27 cellular contexts compared by ENCODE assay signal in genomic region chr16:89385712-89386111, GRCh38.
DNase-seq lines count a peak whose midpoint lies in the region; ATAC-seq, FAIRE-seq and TF ChIP-seq lines count a peak whose summit lies in the region.
"Had no signal": no experiment of that assay in that cellular context is flagged by ENCODE, and none has a peak within 500 bp of the region (broad histone marks: within the 10 kb centered on the region; RNA-seq: fewer than 3 reads in every experiment).

No MANE protein-coding gene starts in this region.

- H3K36me3 ChIP-seq in kidney (ENCODE audit: control insufficient read depth in 1 of 2, insufficient read depth in 2 of 2, low read length in 2 of 2) = no peaks in the 10 kb centered on the region
- H3K36me3 ChIP-seq: ascending aorta, cardiac muscle cell had no signal

- H3K4me3 ChIP-seq in kidney (ENCODE audit: low read length in 2 of 2) = no peak overlapping the region
- H3K4me3 ChIP-seq: ascending aorta, cardiac muscle cell, SJSA1, testis had no signal

- H3K9me3 Mint-ChIP-seq in WTC11 = no peaks in the 10 kb centered on the region
- H3K9me3 Mint-ChIP-seq in activated CD4-positive, alpha-beta T cell treated with anti-CD3 and anti-CD28 coated beads, Interleukin-2, amount 10 ng/mL, durations not matched to agents 24 days and 14 days = no peaks in the 10 kb centered on the region
- H3K9me3 Mint-ChIP-seq: activated B cell treated with CpG ODN at 0.5 μM for 24 hours; activated T-helper 2 cell treated with anti-CD3 and anti-CD28 coated beads, Interferon-gamma antibody, Interleukin-2, Interleukin-4, amounts not matched to agents 10 μg/mL and 5 μg/mL and 100 μg/mL, durations not matched to agents 14 hours and 24 hours and 36 hours had no signal

- H3K4me3 Mint-ChIP-seq in WTC11 = no peak overlapping the region
- H3K4me3 Mint-ChIP-seq in activated CD4-positive, alpha-beta T cell treated with anti-CD3 and anti-CD28 coated beads, Interleukin-2, amount 10 ng/mL, durations not matched to agents 24 days and 14 days = no peak overlapping the region
- H3K4me3 Mint-ChIP-seq: activated B cell treated with CpG ODN at 0.5 μM for 24 hours had no signal

- POLR2A ChIA-PET in WTC11 (lab: Charles Lee) = no interaction called here

- no peak for ATAC-seq in left ventricle myocardium superior
- ATAC-seq in WTC11 = no peak
- ATAC-seq in GM18861 (IDR thresholded peaks at IDR 0.05; ENCODE audit: unreplicated experiment) = no peak
- ATAC-seq: effector memory CD8-positive, alpha-beta T cell; left colon; stimulated activated naive CD8-positive, alpha-beta T cell treated with anti-CD3 and anti-CD28 coated beads, Interleukin-15, Interleukin-2, amounts not matched to agents 100 U/mL and 50 U/mL, for 24 hours had no signal

- H3K4me1 ChIP-seq in kidney (ENCODE audit: control insufficient read depth in 1 of 2, insufficient read depth in 1 of 2, low read depth in 1 of 2, low read length in 2 of 2) = peaks cover 20 to 26% of the 10 kb centered on the region in 2 donors

- peak overlapping the region; percentile 91 for H3K27ac Mint-ChIP-seq in WTC11
- no peak overlapping the region for H3K27ac Mint-ChIP-seq in activated CD4-positive, alpha-beta T cell treated with anti-CD3 and anti-CD28 coated beads, Interleukin-2, amount 10 ng/mL, durations not matched to agents 24 days and 14 days
- H3K27ac Mint-ChIP-seq: activated B cell treated with CpG ODN at 0.5 μM for 24 hours; activated T-helper 2 cell treated with anti-CD3 and anti-CD28 coated beads, Interferon-gamma antibody, Interleukin-2, Interleukin-4, amounts not matched to agents 10 μg/mL and 5 μg/mL and 100 μg/mL, durations not matched to agents 14 hours and 24 hours and 36 hours had no signal

- TF ChIP-seq CTCF in WTC11 (IDR thresholded peaks at IDR 0.05) = no peak
- TF ChIP-seq CTCF in kidney (IDR thresholded peaks at IDR 0.05; ENCODE audit: borderline replicate concordance, extremely low read depth, insufficient read depth) = no peak

- no peaks in the 10 kb centered on the region for H3K9me3 ChIP-seq in kidney (ENCODE audit: control insufficient read depth in 1 of 2, low read length in 2 of 2)
- H3K9me3 ChIP-seq: ascending aorta, Caco-2, SJSA1, testis had no signal

- no peak for FAIRE-seq in kidney (lab: Jason Lieb, UNC)
- FAIRE-seq: urothelium cell line had no signal

- H3K4me1 Mint-ChIP-seq in WTC11 = peaks cover 65% of the 10 kb centered on the region
- H3K4me1 Mint-ChIP-seq in activated CD4-positive, alpha-beta T cell treated with anti-CD3 and anti-CD28 coated beads, Interleukin-2, amount 10 ng/mL, durations not matched to agents 24 days and 14 days = peaks cover 55% of the 10 kb centered on the region

- CTCF ChIA-PET in WTC11 (lab: Charles Lee) = interaction anchor here (1.3 kb wide), 1 partner anchor 77 kb away, joined by 3 read pairs; no protein-coding TSS in a partner anchor

- intact Hi-C loops in left ventricle myocardium superior (cut with micrococcal nuclease) (no loop called here), cardiac septum (cut with DNase I) (no loop called here), kidney (cut with DNase I) (no loop called here)
- intact Hi-C loops in activated CD4-positive, alpha-beta T cell treated with anti-CD3 and anti-CD28 coated beads, Interleukin-2, amount 10 ng/mL, durations not matched to agents 24 days and 14 days (cut with micrococcal nuclease) = no loop called here

- H3K27me3 Mint-ChIP-seq in WTC11 (ENCODE audit: low read depth) = no peaks in the 10 kb centered on the region
- H3K27me3 Mint-ChIP-seq in activated CD4-positive, alpha-beta T cell treated with anti-CD3 and anti-CD28 coated beads, Interleukin-2, amount 10 ng/mL, durations not matched to agents 24 days and 14 days = no peaks in the 10 kb centered on the region
- H3K27me3 Mint-ChIP-seq: activated B cell treated with CpG ODN at 0.5 μM for 24 hours; effector memory CD8-positive, alpha-beta T cell had no signal

- no peak overlapping the region for H3K9ac ChIP-seq in kidney (ENCODE audit: low read length in 2 of 2)
- H3K9ac ChIP-seq: parathyroid adenoma had no signal

- peaks cover 2% of the 10 kb centered on the region; the same call in 1 of the 2 replicates for H3K36me3 Mint-ChIP-seq in WTC11
- peaks cover 18% of the 10 kb centered on the region for H3K36me3 Mint-ChIP-seq in activated CD4-positive, alpha-beta T cell treated with anti-CD3 and anti-CD28 coated beads, Interleukin-2, amount 10 ng/mL, durations not matched to agents 24 days and 14 days (ENCODE audit: low read depth)

- H3K27ac ChIP-seq in kidney (ENCODE audit: low read depth in 2 of 2, low read length in 2 of 2) = no peak overlapping the region
- H3K27ac ChIP-seq: ascending aorta, cardiac muscle cell, parathyroid adenoma, SJSA1, testis had no signal

- DNase-seq in left ventricle myocardium superior = peak; percentile 14
- no peak for DNase-seq in cardiac septum (ENCODE audit: low spot score)
- no peak for DNase-seq in WTC11 (ENCODE audit: low spot score)
- DNase-seq in kidney = peak; percentile 51
- no peak for DNase-seq in activated CD4-positive, alpha-beta T cell treated with anti-CD3 and anti-CD28 coated beads, Interleukin-2, amount 10 ng/mL, durations not matched to agents 24 days and 14 days
- no peak for DNase-seq in GM03348 (ENCODE audit: low spot score)
- DNase-seq: activated B cell treated with CpG ODN at 0.5 μM for 24 hours; activated CD4-positive, alpha-beta T cell treated with anti-CD3 and anti-CD28 coated beads, Interleukin-2, amount 50 U/mL, for 1 hour; Caco-2; DMS53; effector memory CD8-positive, alpha-beta T cell; erythroblast; immature natural killer cell; left colon; NCI-H1048; NCI-H1694 treated with DMSO at 0.1 percent for 48 hours; NCI-H2171; stimulated activated CD4-positive, alpha-beta T cell treated with anti-CD3 and anti-CD28 coated beads, Interleukin-1b, Interleukin-23, amount 100 ng/mL, for 48 hours; stimulated activated naive CD8-positive, alpha-beta T cell treated with anti-CD3 and anti-CD28 coated beads, Interleukin-15, Interleukin-2, amounts not matched to agents 100 U/mL and 50 U/mL, for 24 hours; testis had no signal

TF ChIP-seq in WTC11, 78 proteins besides CTCF, POLR2A, EP300 and RAD21 (continues in another document):
- TF ChIP-seq NFYB (CRISPR knock-in tag; conservative IDR thresholded peaks at IDR 0.05; ENCODE audit: low read depth) (no peak), E2F1 (CRISPR knock-in tag; IDR thresholded peaks at IDR 0.05) (no peak), ZNF317 (CRISPR knock-in tag; IDR thresholded peaks at IDR 0.05; ENCODE audit: borderline replicate concordance, low read depth) (no peak), HMGXB4 (CRISPR knock-in tag; IDR thresholded peaks at IDR 0.05) (no peak), OVOL2 (CRISPR knock-in tag; IDR thresholded peaks at IDR 0.05; ENCODE audit: borderline replicate concordance) (no peak), USF1 (CRISPR knock-in tag; IDR thresholded peaks at IDR 0.05) (no peak), MLX (CRISPR knock-in tag; IDR thresholded peaks at IDR 0.05) (no peak), ZNF121 (CRISPR knock-in tag; IDR thresholded peaks at IDR 0.05) (no peak)

Comparison
In these comparisons a context has a peak if more than half of its experiments do, and no peak if none do; other contexts are left out.
1. DNase-seq: peak in left ventricle myocardium superior (single experiment) and kidney (single experiment); none in cardiac septum (single experiment), WTC11 (single experiment), activated CD4-positive, alpha-beta T cell treated with anti-CD3 and anti-CD28 coated beads, Interleukin-2, amount 10 ng/mL, durations not matched to agents 24 days and 14 days (single experiment) and GM03348 (single experiment).